ENCODE assay signal across 23 cellular contexts in genomic region chr17:42477173-42477572, GRCh38. TPM values are rescaled to one million over a fixed set of nuclear protein-coding genes. Genes with fewer than 3 reads are reported as not detected.
"Had no signal": no experiment of that assay in that cellular context is flagged by ENCODE, and none has a peak within 500 bp of the region (broad histone marks: within the 10 kb centered on the region; RNA-seq: fewer than 3 reads in every experiment).

No MANE protein-coding gene starts in this region.

- H3K9me3 ChIP-seq: MG63, SJSA1 had no signal

- H3K27me3 ChIP-seq: MG63, SJSA1 had no signal

- H3K4me3 ChIP-seq: MG63, SJSA1, SK-N-MC had no signal

- DNase-seq: KBM-7, MG63, NCI-H1092, NCI-H1105 treated with DMSO at 0.1 percent for 48 hours, NCI-H1417 treated with DMSO at 0.1 percent for 48 hours, NCI-H146, NCI-H1694 treated with DMSO at 0.1 percent for 48 hours, NCI-H1930, NCI-H2081, NCI-H2171, NCI-H226, NCI-H446, NCI-H510A, NCI-H524 treated with DMSO at 0.1 percent for 48 hours, NCI-H69, NCI-H774, Right ventricle myocardium superior, RPMI8226, SIG-M5 had no signal

- H3K4me3 Mint-ChIP-seq: IgD-negative memory B cell had no signal

- H3K9me3 Mint-ChIP-seq: IgD-negative memory B cell had no signal

- H3K27me3 Mint-ChIP-seq: IgD-negative memory B cell had no signal

- H3K27ac ChIP-seq: HL-60, SJSA1, SK-N-MC had no signal

RNA-seq across cellular contexts. Expression of gene CAVIN1, which starts 54.1 kb away (rescaled TPM):
- polyA plus RNA-seq: IgD-negative memory B cell had no signal
